In the genomic region with DNA sequence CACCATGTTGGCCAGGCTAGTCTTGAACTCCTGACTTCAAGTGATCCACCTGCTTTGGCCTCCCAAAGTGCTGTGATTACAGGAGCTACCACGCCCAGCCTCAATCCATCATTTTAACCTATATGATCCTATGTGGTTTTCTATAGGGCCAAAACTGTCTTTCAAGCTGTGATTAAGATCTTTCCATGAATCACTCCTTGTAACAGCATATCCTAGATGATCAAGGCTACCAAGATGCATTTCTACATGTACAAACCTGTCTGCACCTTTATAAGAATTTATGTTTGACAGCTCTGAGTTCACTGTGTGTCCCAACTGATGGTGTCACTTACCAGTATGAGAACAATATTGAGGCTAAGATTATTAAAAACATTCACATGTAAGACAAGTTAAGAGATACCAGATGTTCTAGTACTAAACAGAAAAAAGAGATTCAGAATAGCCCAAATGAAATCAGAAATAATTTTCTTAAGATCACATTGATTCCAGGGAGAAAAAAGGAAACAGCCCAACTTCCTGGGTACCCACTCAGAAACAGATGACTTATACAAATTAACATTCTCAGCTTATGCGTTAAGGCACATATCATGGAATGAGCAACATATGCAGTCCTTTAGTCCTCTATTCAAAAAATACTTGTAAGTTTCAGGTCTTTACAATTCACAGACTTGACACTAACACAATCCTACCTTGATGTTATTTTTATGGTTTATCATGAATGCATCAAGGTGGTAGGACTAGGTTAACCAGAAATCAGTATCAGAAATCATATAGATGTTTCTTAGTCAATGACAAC, we compare ENCODE assay signal across 20 cellular contexts. TPM values are rescaled to one million over a fixed set of nuclear protein-coding genes. Genes with fewer than 3 reads are reported as not detected.
DNase-seq lines count a peak whose midpoint lies in the region; ATAC-seq and TF ChIP-seq lines count a peak whose summit lies in the region.
"Had no signal": no experiment of that assay in that cellular context is flagged by ENCODE, and none has a peak within 500 bp of the region (broad histone marks: within the 10 kb centered on the region; RNA-seq: fewer than 3 reads in every experiment).

No MANE protein-coding gene starts in this region.

- POLR2A ChIA-PET in activated CD4-positive, alpha-beta T cell treated with anti-CD3 and anti-CD28 coated beads for 36 hours (lab: Charles Lee): no interaction called here
- POLR2A ChIA-PET in activated CD4-positive, alpha-beta memory T cell treated with anti-CD3 and anti-CD28 coated beads, Interleukin-2, amount 10 ng/mL, durations not matched to agents 7 days and 5 days (lab: Charles Lee): interaction anchor here (1.4 to 4.7 kb wide), 7 partner anchors 11 to 408 kb away, joined by 3 to 37 read pairs (median 7); a partner anchor contains a TSS

- WGBS in hepatocyte (ENCODE audit: low lambda C conversion rate, missing lambda C conversion rate): 91% methylated on average over 2 of the region's 2 CpGs

- H3K9me3 ChIP-seq in hepatocyte (ENCODE audit: low read depth): no peaks in the 10 kb centered on the region
- H3K9me3 ChIP-seq: BLaER1 treated with 17β-estradiol and CSF1 and Interleukin-3, amounts not matched to agents 10 nM and 100 nM; tibial nerve had no signal

- no peaks in the 10 kb centered on the region for H3K27me3 ChIP-seq in hepatocyte
- H3K27me3 ChIP-seq: BLaER1 treated with 17β-estradiol and CSF1 and Interleukin-3, amounts not matched to agents 10 nM and 100 nM; tibial nerve had no signal

- no peak for DNase-seq in activated CD4-positive, alpha-beta T cell treated with anti-CD3 and anti-CD28 coated beads for 36 hours
- no peak for DNase-seq in activated CD4-positive, alpha-beta T cell treated with anti-CD3 and anti-CD28 coated beads for 48 hours
- DNase-seq in ELR (ENCODE audit: low read depth) (peak; percentile 17), hepatocyte (ENCODE audit: low spot score) (no peak), occipital lobe (lab: John Stamatoyannopoulos, UW) (no peak), UCSD-AML1 (lab: John Stamatoyannopoulos, UW; ENCODE audit: unreplicated experiment) (no peak)
- DNase-seq in activated CD4-positive, alpha-beta memory T cell treated with anti-CD3 and anti-CD28 coated beads, Interleukin-2, amount 10 ng/mL, durations not matched to agents 7 days and 5 days: no peak
- DNase-seq: activated CD4-positive, alpha-beta T cell treated with anti-CD3 and anti-CD28 coated beads, Interleukin-2, amount 50 U/mL, for 4 hours; activated effector memory CD4-positive, alpha-beta T cell treated with anti-CD3 and anti-CD28 coated beads, Interleukin-2, amount 50 U/mL, for 16 hours; cortex of kidney; NCI-H187 treated with DMSO at 0.1 percent for 48 hours; NCI-H524; stimulated activated CD4-positive, alpha-beta T cell treated with anti-CD3 and anti-CD28 coated beads, Interleukin-4, amount 100 ng/mL, for 4 hours; stimulated activated CD8-positive, alpha-beta memory T cell treated with anti-CD3 and anti-CD28 coated beads, Interleukin-4, amount 100 ng/mL, for 48 hours had no signal

- no peaks in the 10 kb centered on the region for H3K4me1 ChIP-seq in hepatocyte (ENCODE audit: insufficient read depth)
- H3K4me1 ChIP-seq: BLaER1 treated with 17β-estradiol and CSF1 and Interleukin-3, amounts not matched to agents 10 nM and 100 nM; parathyroid adenoma; tibial nerve had no signal

- no peaks in the 10 kb centered on the region for H3K9me3 Mint-ChIP-seq in activated CD4-positive, alpha-beta T cell treated with anti-CD3 and anti-CD28 coated beads for 36 hours (ENCODE audit: low read depth)
- no peaks in the 10 kb centered on the region for H3K9me3 Mint-ChIP-seq in activated CD4-positive, alpha-beta memory T cell treated with anti-CD3 and anti-CD28 coated beads, Interleukin-2, amount 10 ng/mL, durations not matched to agents 7 days and 5 days
- H3K9me3 Mint-ChIP-seq: IgD-negative memory B cell had no signal

- peak overlapping the region; percentile 80 for H3K27ac Mint-ChIP-seq in activated CD4-positive, alpha-beta T cell treated with anti-CD3 and anti-CD28 coated beads for 36 hours
- peak overlapping the region; percentile 87 for H3K27ac Mint-ChIP-seq in activated CD4-positive, alpha-beta memory T cell treated with anti-CD3 and anti-CD28 coated beads, Interleukin-2, amount 10 ng/mL, durations not matched to agents 7 days and 5 days
- H3K27ac Mint-ChIP-seq: IgD-negative memory B cell had no signal

- no peaks in the 10 kb centered on the region for H3K27me3 Mint-ChIP-seq in activated CD4-positive, alpha-beta T cell treated with anti-CD3 and anti-CD28 coated beads for 36 hours
- no peaks in the 10 kb centered on the region for H3K27me3 Mint-ChIP-seq in activated CD4-positive, alpha-beta memory T cell treated with anti-CD3 and anti-CD28 coated beads, Interleukin-2, amount 10 ng/mL, durations not matched to agents 7 days and 5 days
- H3K27me3 Mint-ChIP-seq: IgD-negative memory B cell had no signal

- H3K36me3 ChIP-seq in hepatocyte (replicated peaks; ENCODE audit: insufficient read depth, low read depth): no peaks in the 10 kb centered on the region

- CTCF ChIA-PET in activated CD4-positive, alpha-beta T cell treated with anti-CD3 and anti-CD28 coated beads for 36 hours (lab: Charles Lee): interaction anchor here (0.6 to 1.0 kb wide), 2 partner anchors 25 to 53 kb away, joined by 3 read pairs; a partner anchor contains a TSS
- CTCF ChIA-PET in activated CD4-positive, alpha-beta memory T cell treated with anti-CD3 and anti-CD28 coated beads, Interleukin-2, amount 10 ng/mL, durations not matched to agents 7 days and 5 days (lab: Charles Lee): interaction anchor here (0.9 to 1.5 kb wide), 4 partner anchors 23 to 170 kb away, joined by 3 to 6 read pairs (median 4); no protein-coding TSS in a partner anchor

- H3K4me1 Mint-ChIP-seq in activated CD4-positive, alpha-beta T cell treated with anti-CD3 and anti-CD28 coated beads for 36 hours: peaks cover 13% of the 10 kb centered on the region
- peaks cover 25% of the 10 kb centered on the region for H3K4me1 Mint-ChIP-seq in activated CD4-positive, alpha-beta memory T cell treated with anti-CD3 and anti-CD28 coated beads, Interleukin-2, amount 10 ng/mL, durations not matched to agents 7 days and 5 days

- no peak overlapping the region for H2AFZ ChIP-seq in hepatocyte
- H2AFZ ChIP-seq: parathyroid adenoma had no signal

- TF ChIP-seq CTCF in hepatocyte (IDR thresholded peaks at IDR 0.05; ENCODE audit: poor library complexity): no peak

- H3K36me3 Mint-ChIP-seq in activated CD4-positive, alpha-beta T cell treated with anti-CD3 and anti-CD28 coated beads for 36 hours (ENCODE audit: low read depth): peaks cover 23% of the 10 kb centered on the region
- H3K36me3 Mint-ChIP-seq in activated CD4-positive, alpha-beta memory T cell treated with anti-CD3 and anti-CD28 coated beads, Interleukin-2, amount 10 ng/mL, durations not matched to agents 7 days and 5 days (ENCODE audit: low read depth): peaks cover 24% of the 10 kb centered on the region

- no peaks in the 10 kb centered on the region for H4K20me1 ChIP-seq in hepatocyte (ENCODE audit: insufficient read depth, poor library complexity, severe bottlenecking)
- H4K20me1 ChIP-seq: BLaER1 treated with 17β-estradiol and CSF1 and Interleukin-3, amounts not matched to agents 10 nM and 100 nM had no signal

- no peak overlapping the region for H3K4me2 ChIP-seq in hepatocyte
- H3K4me2 ChIP-seq: BLaER1 treated with 17β-estradiol and CSF1 and Interleukin-3, amounts not matched to agents 10 nM and 100 nM had no signal

- no peaks in the 10 kb centered on the region for H3K79me2 ChIP-seq in hepatocyte
- H3K79me2 ChIP-seq: parathyroid adenoma had no signal

- ATAC-seq in activated CD4-positive, alpha-beta T cell treated with anti-CD3 and anti-CD28 coated beads for 36 hours: peak; percentile 37
- no peak for ATAC-seq in GM18502 (IDR thresholded peaks at IDR 0.05; ENCODE audit: poor library complexity, unreplicated experiment)

- peak overlapping the region; percentile 25 for H3K27ac ChIP-seq in hepatocyte
- H3K27ac ChIP-seq: 22Rv1; BLaER1 treated with 17β-estradiol and CSF1 and Interleukin-3, amounts not matched to agents 10 nM and 100 nM; parathyroid adenoma; tibial nerve had no signal

- peak overlapping the region; percentile 39 for H3K4me3 Mint-ChIP-seq in activated CD4-positive, alpha-beta T cell treated with anti-CD3 and anti-CD28 coated beads for 36 hours
- peak overlapping the region; percentile 72 for H3K4me3 Mint-ChIP-seq in activated CD4-positive, alpha-beta memory T cell treated with anti-CD3 and anti-CD28 coated beads, Interleukin-2, amount 10 ng/mL, durations not matched to agents 7 days and 5 days

- H3K9me2 ChIP-seq in hepatocyte (replicated peaks; ENCODE audit: insufficient read depth): no peaks in the 10 kb centered on the region

- intact Hi-C loops in activated CD4-positive, alpha-beta T cell treated with anti-CD3 and anti-CD28 coated beads for 36 hours (cut with DNase I, micrococcal nuclease): loop anchor here in 1 of 2 experiments (1.0 kb wide), 2 partner anchors 24 to 59 kb away; a partner anchor contains a TSS

- H3K4me3 ChIP-seq in hepatocyte: no peak overlapping the region
- H3K4me3 ChIP-seq: BLaER1 treated with 17β-estradiol and CSF1 and Interleukin-3, amounts not matched to agents 10 nM and 100 nM; tibial nerve had no signal

RNA-seq across cellular contexts. Expression of a gene that starts 24.8 kb away (rescaled TPM):
- 100 to 1,000 TPM; 221 to 233 TPM for total RNA-seq in activated CD4-positive, alpha-beta T cell treated with anti-CD3 and anti-CD28 coated beads for 36 hours
- total RNA-seq in activated CD4-positive, alpha-beta memory T cell treated with anti-CD3 and anti-CD28 coated beads, Interleukin-2, amount 10 ng/mL, durations not matched to agents 7 days and 5 days: 100 to 1,000 TPM; 392 to 410 TPM
- total RNA-seq in hepatocyte (799 and 814 TPM in 2 replicates), occipital lobe (142 TPM)
- 1,542 and 1,693 TPM in 2 replicates for polyA plus RNA-seq in hepatocyte

RNA-seq across cellular contexts. Expression of a gene that starts 36.1 kb away (rescaled TPM):
- total RNA-seq in activated CD4-positive, alpha-beta T cell treated with anti-CD3 and anti-CD28 coated beads for 36 hours: under 1 TPM; 0.59 to 0.79 TPM
- total RNA-seq in activated CD4-positive, alpha-beta memory T cell treated with anti-CD3 and anti-CD28 coated beads, Interleukin-2, amount 10 ng/mL, durations not matched to agents 7 days and 5 days: under 1 TPM; 0.55 to 0.68 TPM
- total RNA-seq in hepatocyte (4.3 and 7.7 TPM in 2 replicates), occipital lobe (14.5 TPM)
- polyA plus RNA-seq in hepatocyte: 6.3 and 7.5 TPM in 2 replicates
